8 cellular contexts compared by ENCODE assay signal in genomic region chr6:1424306-1424927, GRCh38. TPM values are rescaled to one million over a fixed set of nuclear protein-coding genes. Genes with fewer than 3 reads are reported as not detected.
DNase-seq lines count a peak whose midpoint lies in the region; ATAC-seq and TF ChIP-seq lines count a peak whose summit lies in the region.

No MANE protein-coding gene starts in this region.

- no peak overlapping the region for H3K4me2 ChIP-seq in hepatocyte

- H3K4me1 ChIP-seq in hepatocyte (ENCODE audit: insufficient read depth), result no peaks in the 10 kb centered on the region

- H3K9me3 ChIP-seq in hepatocyte (ENCODE audit: low read depth), result no peaks in the 10 kb centered on the region

- no peak for ATAC-seq in activated naive CD8-positive, alpha-beta T cell treated with anti-CD3 and anti-CD28 coated beads, Interleukin-2, amount 50 U/mL, for 24 hours
- ATAC-seq in stimulated activated memory B cell treated with anti-CD40 and anti-IgM and Interleukin-4, amounts not matched to agents 10 μg/mL and 1 μg/mL and 100 μg/mL, for 72 hours, result peak; percentile 51
- ATAC-seq in GM21526 (IDR thresholded peaks at IDR 0.05; ENCODE audit: low FRiP score, unreplicated experiment), result no peak
- ATAC-seq in GM19397 (IDR thresholded peaks at IDR 0.05; ENCODE audit: unreplicated experiment), result no peak

- no peaks in the 10 kb centered on the region for H3K4me1 Mint-ChIP-seq in activated naive CD8-positive, alpha-beta T cell treated with anti-CD3 and anti-CD28 coated beads, Interleukin-2, amount 50 U/mL, for 24 hours
- peaks cover 5% of the 10 kb centered on the region for H3K4me1 Mint-ChIP-seq in stimulated activated memory B cell treated with anti-CD40 and anti-IgM and Interleukin-4, amounts not matched to agents 10 μg/mL and 1 μg/mL and 100 μg/mL, for 72 hours

- H4K20me1 ChIP-seq in hepatocyte (ENCODE audit: insufficient read depth, poor library complexity, severe bottlenecking), result no peaks in the 10 kb centered on the region

- H3K27me3 Mint-ChIP-seq in activated naive CD8-positive, alpha-beta T cell treated with anti-CD3 and anti-CD28 coated beads, Interleukin-2, amount 50 U/mL, for 24 hours, result peaks cover 35% of the 10 kb centered on the region
- peaks cover 49% of the 10 kb centered on the region for H3K27me3 Mint-ChIP-seq in stimulated activated memory B cell treated with anti-CD40 and anti-IgM and Interleukin-4, amounts not matched to agents 10 μg/mL and 1 μg/mL and 100 μg/mL, for 72 hours

- no peaks in the 10 kb centered on the region for H3K9me2 ChIP-seq in hepatocyte (replicated peaks; ENCODE audit: insufficient read depth)

- H3K4me3 ChIP-seq in hepatocyte, result no peak overlapping the region

- peak; percentile 65 for DNase-seq in 8988T
- peak; percentile 72 for DNase-seq in ELR (ENCODE audit: low read depth)
- peak; percentile 19 for DNase-seq in NCI-H1105 (lab: John Stamatoyannopoulos, UW)
- peak; percentile 11 for DNase-seq in activated naive CD8-positive, alpha-beta T cell treated with anti-CD3 and anti-CD28 coated beads, Interleukin-2, amount 50 U/mL, for 24 hours
- DNase-seq in hepatocyte (ENCODE audit: low spot score), result peak; percentile 73

- TF ChIP-seq CTCF in hepatocyte (IDR thresholded peaks at IDR 0.05; ENCODE audit: poor library complexity), result peak; percentile 76

- H3K27ac Mint-ChIP-seq in activated naive CD8-positive, alpha-beta T cell treated with anti-CD3 and anti-CD28 coated beads, Interleukin-2, amount 50 U/mL, for 24 hours, result no peak overlapping the region
- H3K27ac Mint-ChIP-seq in stimulated activated memory B cell treated with anti-CD40 and anti-IgM and Interleukin-4, amounts not matched to agents 10 μg/mL and 1 μg/mL and 100 μg/mL, for 72 hours, result no peak overlapping the region

- H2AFZ ChIP-seq in hepatocyte, result no peak overlapping the region

- H3K27me3 ChIP-seq in hepatocyte, result peaks cover 9% of the 10 kb centered on the region

- peaks cover 11% of the 10 kb centered on the region for H3K9me3 Mint-ChIP-seq in activated naive CD8-positive, alpha-beta T cell treated with anti-CD3 and anti-CD28 coated beads, Interleukin-2, amount 50 U/mL, for 24 hours
- H3K9me3 Mint-ChIP-seq in stimulated activated memory B cell treated with anti-CD40 and anti-IgM and Interleukin-4, amounts not matched to agents 10 μg/mL and 1 μg/mL and 100 μg/mL, for 72 hours, result peaks cover 4% of the 10 kb centered on the region

- H3K4me3 Mint-ChIP-seq in activated naive CD8-positive, alpha-beta T cell treated with anti-CD3 and anti-CD28 coated beads, Interleukin-2, amount 50 U/mL, for 24 hours, result no peak overlapping the region
- no peak overlapping the region for H3K4me3 Mint-ChIP-seq in stimulated activated memory B cell treated with anti-CD40 and anti-IgM and Interleukin-4, amounts not matched to agents 10 μg/mL and 1 μg/mL and 100 μg/mL, for 72 hours

- H3K36me3 Mint-ChIP-seq in activated naive CD8-positive, alpha-beta T cell treated with anti-CD3 and anti-CD28 coated beads, Interleukin-2, amount 50 U/mL, for 24 hours (ENCODE audit: low read depth), result no peaks in the 10 kb centered on the region
- H3K36me3 Mint-ChIP-seq in stimulated activated memory B cell treated with anti-CD40 and anti-IgM and Interleukin-4, amounts not matched to agents 10 μg/mL and 1 μg/mL and 100 μg/mL, for 72 hours, result no peaks in the 10 kb centered on the region

- 29% methylated on average over 16 of the region's 16 CpGs for WGBS in hepatocyte (ENCODE audit: low lambda C conversion rate, missing lambda C conversion rate)

- H3K27ac ChIP-seq in hepatocyte, result no peak overlapping the region

- H3K36me3 ChIP-seq in hepatocyte (replicated peaks; ENCODE audit: insufficient read depth, low read depth), result no peaks in the 10 kb centered on the region

- H3K79me2 ChIP-seq in hepatocyte, result no peaks in the 10 kb centered on the region

RNA-seq across cellular contexts. Expression of gene FOXF2, which starts 35.0 kb away (rescaled TPM):
- 18.0 and 28.0 TPM in 2 replicates for total RNA-seq in hepatocyte
- polyA plus RNA-seq in hepatocyte, result 24.9 and 31.5 TPM in 2 replicates

Comparison
In these comparisons a context has a peak if more than half of its experiments do, and no peak if none do; other contexts are left out.
1. DNase-seq: peak in every context shown above with its lines; median percentile 73 in hepatocyte; 72 in ELR; 65 in 8988T; 19 in NCI-H1105; 11 in activated naive CD8-positive, alpha-beta T cell treated with anti-CD3 and anti-CD28 coated beads, Interleukin-2, amount 50 U/mL, for 24 hours.